1 cellular context compared by ENCODE assay signal in genomic region chr21:34073032-34073748, GRCh38.
TF ChIP-seq lines count a peak whose summit lies in the region.

Gene MRPS6, plus strand, starts transcription at chr21:34073578. Its CDS starts 123 bp downstream, at chr21:34073701.
Gene SLC5A3, plus strand, starts transcription at chr21:34073578. Its CDS starts 21,621 bp downstream, at chr21:34095199.

TF ChIP-seq in HepG2, 621 proteins besides CTCF, POLR2A, EP300 and RAD21 (continued from another document and continues in another):
- TF ChIP-seq ZNF460 (CRISPR knock-in tag; IDR thresholded peaks at IDR 0.05; ENCODE audit: borderline replicate concordance), result no peak
- TF ChIP-seq, protein P1, sequence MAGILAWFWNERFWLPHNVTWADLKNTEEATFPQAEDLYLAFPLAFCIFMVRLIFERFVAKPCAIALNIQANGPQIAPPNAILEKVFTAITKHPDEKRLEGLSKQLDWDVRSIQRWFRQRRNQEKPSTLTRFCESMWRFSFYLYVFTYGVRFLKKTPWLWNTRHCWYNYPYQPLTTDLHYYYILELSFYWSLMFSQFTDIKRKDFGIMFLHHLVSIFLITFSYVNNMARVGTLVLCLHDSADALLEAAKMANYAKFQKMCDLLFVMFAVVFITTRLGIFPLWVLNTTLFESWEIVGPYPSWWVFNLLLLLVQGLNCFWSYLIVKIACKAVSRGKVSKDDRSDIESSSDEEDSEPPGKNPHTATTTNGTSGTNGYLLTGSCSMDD (CRISPR knock-in tag; IDR thresholded peaks at IDR 0.05), result no peak
- no peak for TF ChIP-seq SIX4 (CRISPR knock-in tag; IDR thresholded peaks at IDR 0.05)
- TF ChIP-seq TIGD3 (CRISPR knock-in tag; IDR thresholded peaks at IDR 0.05; ENCODE audit: borderline replicate concordance), result no peak
- no peak for TF ChIP-seq ZNF280B (CRISPR knock-in tag; IDR thresholded peaks at IDR 0.05; ENCODE audit: borderline replicate concordance)
- peak; percentile 68; the same call in 1 of the 2 replicates for TF ChIP-seq ZNF772 (CRISPR knock-in tag; IDR thresholded peaks at IDR 0.05)
- no peak for TF ChIP-seq ATF5 (CRISPR knock-in tag; IDR thresholded peaks at IDR 0.05; ENCODE audit: low read depth)
- TF ChIP-seq RORA (CRISPR knock-in tag; IDR thresholded peaks at IDR 0.05), result no peak
- no peak for TF ChIP-seq NR2F6 (IDR thresholded peaks at IDR 0.05)
- no peak for TF ChIP-seq NR2F6 (CRISPR knock-in tag; IDR thresholded peaks at IDR 0.05)
- no peak for TF ChIP-seq DZIP1 (CRISPR knock-in tag; IDR thresholded peaks at IDR 0.05)
- TF ChIP-seq ZSCAN29 (CRISPR knock-in tag; conservative IDR thresholded peaks at IDR 0.05), result no peak
- TF ChIP-seq ZNF652 (CRISPR knock-in tag; IDR thresholded peaks at IDR 0.05; ENCODE audit: borderline replicate concordance, low read depth), result no peak
- TF ChIP-seq SRSF9 (IDR thresholded peaks at IDR 0.05; ENCODE audit: borderline replicate concordance, insufficient read depth, low read depth, low read length, poor library complexity, severe bottlenecking), result no peak
- peak; percentile 17; the same call in 1 of the 2 replicates for TF ChIP-seq SALL2 (CRISPR knock-in tag; IDR thresholded peaks at IDR 0.05)
- peak; percentile 17; the same call in 1 of the 3 replicates for TF ChIP-seq MXI1 (IDR thresholded peaks at IDR 0.05; ENCODE audit: borderline replicate concordance, low read depth, low read length)
- no peak for TF ChIP-seq ZNF414 (CRISPR knock-in tag; IDR thresholded peaks at IDR 0.05)
- TF ChIP-seq ZNF225 (CRISPR knock-in tag; IDR thresholded peaks at IDR 0.05), result no peak
- TF ChIP-seq CENPX (CRISPR knock-in tag; IDR thresholded peaks at IDR 0.05), result no peak
- TF ChIP-seq NFATC3 (CRISPR knock-in tag; IDR thresholded peaks at IDR 0.05), result no peak
- TF ChIP-seq ZNF468 (CRISPR knock-in tag; IDR thresholded peaks at IDR 0.05), result 0 out of 2 replicates have a peak, but pooled peaks have one; percentile 3
- TF ChIP-seq YEATS4 (CRISPR knock-in tag; IDR thresholded peaks at IDR 0.05; ENCODE audit: borderline replicate concordance), result peak; percentile 66; the same call in 1 of the 2 replicates
- 0 out of 2 replicates have a peak, but pooled peaks have one; percentile 17 for TF ChIP-seq SPEN (CRISPR knock-in tag; IDR thresholded peaks at IDR 0.05; ENCODE audit: low read depth)
- no peak for TF ChIP-seq ADNP (CRISPR knock-in tag; IDR thresholded peaks at IDR 0.05)
- TF ChIP-seq ZNF614 (CRISPR knock-in tag; IDR thresholded peaks at IDR 0.05; ENCODE audit: borderline replicate concordance), result no peak; the same call in 1 of the 2 replicates
- TF ChIP-seq, protein P2, sequence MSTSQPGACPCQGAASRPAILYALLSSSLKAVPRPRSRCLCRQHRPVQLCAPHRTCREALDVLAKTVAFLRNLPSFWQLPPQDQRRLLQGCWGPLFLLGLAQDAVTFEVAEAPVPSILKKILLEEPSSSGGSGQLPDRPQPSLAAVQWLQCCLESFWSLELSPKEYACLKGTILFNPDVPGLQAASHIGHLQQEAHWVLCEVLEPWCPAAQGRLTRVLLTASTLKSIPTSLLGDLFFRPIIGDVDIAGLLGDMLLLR (CRISPR knock-in tag; IDR thresholded peaks at IDR 0.05), result no peak
- no peak for TF ChIP-seq ZNF101 (CRISPR knock-in tag; IDR thresholded peaks at IDR 0.05; ENCODE audit: borderline replicate concordance, low read depth)
- TF ChIP-seq KMT2A (CRISPR knock-in tag; IDR thresholded peaks at IDR 0.05), result 0 out of 2 replicates have a peak, but pooled peaks have one; percentile 39
- no peak for TF ChIP-seq ZNF143 (CRISPR knock-in tag; IDR thresholded peaks at IDR 0.05)
- TF ChIP-seq, protein P3, sequence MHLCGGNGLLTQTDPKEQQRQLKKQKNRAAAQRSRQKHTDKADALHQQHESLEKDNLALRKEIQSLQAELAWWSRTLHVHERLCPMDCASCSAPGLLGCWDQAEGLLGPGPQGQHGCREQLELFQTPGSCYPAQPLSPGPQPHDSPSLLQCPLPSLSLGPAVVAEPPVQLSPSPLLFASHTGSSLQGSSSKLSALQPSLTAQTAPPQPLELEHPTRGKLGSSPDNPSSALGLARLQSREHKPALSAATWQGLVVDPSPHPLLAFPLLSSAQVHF (CRISPR knock-in tag; IDR thresholded peaks at IDR 0.05), result no peak
- TF ChIP-seq, protein P4, sequence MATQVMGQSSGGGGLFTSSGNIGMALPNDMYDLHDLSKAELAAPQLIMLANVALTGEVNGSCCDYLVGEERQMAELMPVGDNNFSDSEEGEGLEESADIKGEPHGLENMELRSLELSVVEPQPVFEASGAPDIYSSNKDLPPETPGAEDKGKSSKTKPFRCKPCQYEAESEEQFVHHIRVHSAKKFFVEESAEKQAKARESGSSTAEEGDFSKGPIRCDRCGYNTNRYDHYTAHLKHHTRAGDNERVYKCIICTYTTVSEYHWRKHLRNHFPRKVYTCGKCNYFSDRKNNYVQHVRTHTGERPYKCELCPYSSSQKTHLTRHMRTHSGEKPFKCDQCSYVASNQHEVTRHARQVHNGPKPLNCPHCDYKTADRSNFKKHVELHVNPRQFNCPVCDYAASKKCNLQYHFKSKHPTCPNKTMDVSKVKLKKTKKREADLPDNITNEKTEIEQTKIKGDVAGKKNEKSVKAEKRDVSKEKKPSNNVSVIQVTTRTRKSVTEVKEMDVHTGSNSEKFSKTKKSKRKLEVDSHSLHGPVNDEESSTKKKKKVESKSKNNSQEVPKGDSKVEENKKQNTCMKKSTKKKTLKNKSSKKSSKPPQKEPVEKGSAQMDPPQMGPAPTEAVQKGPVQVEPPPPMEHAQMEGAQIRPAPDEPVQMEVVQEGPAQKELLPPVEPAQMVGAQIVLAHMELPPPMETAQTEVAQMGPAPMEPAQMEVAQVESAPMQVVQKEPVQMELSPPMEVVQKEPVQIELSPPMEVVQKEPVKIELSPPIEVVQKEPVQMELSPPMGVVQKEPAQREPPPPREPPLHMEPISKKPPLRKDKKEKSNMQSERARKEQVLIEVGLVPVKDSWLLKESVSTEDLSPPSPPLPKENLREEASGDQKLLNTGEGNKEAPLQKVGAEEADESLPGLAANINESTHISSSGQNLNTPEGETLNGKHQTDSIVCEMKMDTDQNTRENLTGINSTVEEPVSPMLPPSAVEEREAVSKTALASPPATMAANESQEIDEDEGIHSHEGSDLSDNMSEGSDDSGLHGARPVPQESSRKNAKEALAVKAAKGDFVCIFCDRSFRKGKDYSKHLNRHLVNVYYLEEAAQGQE (IDR thresholded peaks at IDR 0.05; ENCODE audit: borderline replicate concordance in 1 of 2, low read depth in 1 of 2, low read length in 2 of 2), result peak in 1 of 2 experiments; percentile 13; a peak in 1 of 4 replicates
- TF ChIP-seq CHD2 (IDR thresholded peaks at IDR 0.05; ENCODE audit: low read depth, low read length), result no peak
- TF ChIP-seq NCOA2 (CRISPR knock-in tag; IDR thresholded peaks at IDR 0.05), result peak; percentile 24; the same call in 1 of the 2 replicates
- TF ChIP-seq PHF21A (CRISPR knock-in tag; IDR thresholded peaks at IDR 0.05), result peak; percentile 62; the same call in 1 of the 2 replicates
- TF ChIP-seq ZNF556 (CRISPR knock-in tag; IDR thresholded peaks at IDR 0.05; ENCODE audit: borderline replicate concordance), result no peak
- TF ChIP-seq DMAP1 (CRISPR knock-in tag; IDR thresholded peaks at IDR 0.05), result peak; percentile 46; the same call in 1 of the 2 replicates
- TF ChIP-seq, protein P5, sequence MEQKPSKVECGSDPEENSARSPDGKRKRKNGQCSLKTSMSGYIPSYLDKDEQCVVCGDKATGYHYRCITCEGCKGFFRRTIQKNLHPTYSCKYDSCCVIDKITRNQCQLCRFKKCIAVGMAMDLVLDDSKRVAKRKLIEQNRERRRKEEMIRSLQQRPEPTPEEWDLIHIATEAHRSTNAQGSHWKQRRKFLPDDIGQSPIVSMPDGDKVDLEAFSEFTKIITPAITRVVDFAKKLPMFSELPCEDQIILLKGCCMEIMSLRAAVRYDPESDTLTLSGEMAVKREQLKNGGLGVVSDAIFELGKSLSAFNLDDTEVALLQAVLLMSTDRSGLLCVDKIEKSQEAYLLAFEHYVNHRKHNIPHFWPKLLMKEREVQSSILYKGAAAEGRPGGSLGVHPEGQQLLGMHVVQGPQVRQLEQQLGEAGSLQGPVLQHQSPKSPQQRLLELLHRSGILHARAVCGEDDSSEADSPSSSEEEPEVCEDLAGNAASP (CRISPR knock-in tag; IDR thresholded peaks at IDR 0.05; ENCODE audit: borderline replicate concordance), result peak; percentile 15; the same call in 1 of the 2 replicates
- TF ChIP-seq ZFY (CRISPR knock-in tag; IDR thresholded peaks at IDR 0.05), result peak; percentile 85
- TF ChIP-seq ZNF230 (CRISPR knock-in tag; IDR thresholded peaks at IDR 0.05), result no peak
- TF ChIP-seq ZNF747 (CRISPR knock-in tag; IDR thresholded peaks at IDR 0.05; ENCODE audit: borderline replicate concordance), result no peak
- peak; percentile 89 for TF ChIP-seq ZFX (CRISPR knock-in tag; IDR thresholded peaks at IDR 0.05; ENCODE audit: low read depth)
- TF ChIP-seq HMG20B (CRISPR knock-in tag; conservative IDR thresholded peaks at IDR 0.05), result no peak
- peak; percentile 69; the same call in 1 of the 2 replicates for TF ChIP-seq GATA4 (IDR thresholded peaks at IDR 0.05; ENCODE audit: borderline replicate concordance, low read depth)
- 0 out of 2 replicates have a peak, but pooled peaks have one; percentile 39 for TF ChIP-seq CSRNP1 (CRISPR knock-in tag; IDR thresholded peaks at IDR 0.05)
- no peak for TF ChIP-seq ZNF3 (CRISPR knock-in tag; IDR thresholded peaks at IDR 0.05)
- TF ChIP-seq, protein P6, sequence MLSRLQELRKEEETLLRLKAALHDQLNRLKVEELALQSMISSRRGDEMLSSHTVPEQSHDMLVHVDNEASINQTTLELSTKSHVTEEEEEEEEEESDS (CRISPR knock-in tag; IDR thresholded peaks at IDR 0.05; ENCODE audit: borderline replicate concordance), result no peak
- 0 out of 2 replicates have a peak, but pooled peaks have one; percentile 24 for TF ChIP-seq SRY (CRISPR knock-in tag; IDR thresholded peaks at IDR 0.05)
- no peak for TF ChIP-seq RXRB (CRISPR knock-in tag; IDR thresholded peaks at IDR 0.05; ENCODE audit: borderline replicate concordance)
